In the genomic region with DNA sequence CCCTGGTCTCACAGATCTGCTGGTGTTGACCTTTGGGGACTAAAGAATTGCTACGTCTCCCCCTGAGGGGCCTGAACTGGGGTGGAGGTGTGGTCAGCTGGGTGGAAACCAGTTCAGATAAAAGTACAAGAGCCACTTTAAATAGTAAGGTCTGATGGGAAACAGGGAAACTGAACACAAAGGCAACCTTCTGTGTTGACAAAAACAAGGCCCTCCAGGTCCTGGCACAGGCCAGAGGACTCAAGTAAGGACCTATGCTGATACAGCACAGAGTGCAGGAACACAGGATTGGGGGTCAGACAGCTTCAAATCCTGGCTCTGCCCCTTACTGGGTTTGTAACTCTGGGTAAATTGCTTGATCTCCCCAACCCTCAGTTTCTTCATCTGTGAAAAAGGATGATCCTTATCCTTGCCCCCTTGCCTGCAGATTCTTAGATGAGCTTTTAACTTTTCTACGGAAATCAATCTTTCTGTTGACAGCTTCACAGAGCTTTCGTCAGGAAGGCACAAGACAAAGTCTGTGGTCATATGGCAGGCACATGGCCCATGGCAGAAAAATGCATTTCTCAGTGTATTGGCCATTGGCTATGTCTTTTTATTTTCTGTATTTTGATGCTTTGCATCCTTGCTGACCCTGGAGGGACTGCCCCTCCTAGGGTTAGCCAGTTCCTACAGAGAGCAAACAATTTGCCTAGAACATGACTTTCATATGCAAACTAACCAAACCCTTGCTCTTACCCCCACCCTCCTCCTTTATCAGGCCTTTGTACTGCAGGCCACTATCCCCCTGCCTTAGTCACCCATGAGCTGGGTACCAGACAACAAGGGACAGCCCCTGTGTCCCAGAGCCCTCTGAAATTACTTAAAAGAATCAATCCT, we compare ENCODE assay signal across 15 cellular contexts. TPM values are rescaled to one million over a fixed set of nuclear protein-coding genes. Genes with fewer than 3 reads are reported as not detected.
DNase-seq lines count a peak whose midpoint lies in the region; ATAC-seq and TF ChIP-seq lines count a peak whose summit lies in the region.
"Had no signal": no experiment of that assay in that cellular context is flagged by ENCODE, and none has a peak within 500 bp of the region (broad histone marks: within the 10 kb centered on the region; RNA-seq: fewer than 3 reads in every experiment).

No MANE protein-coding gene starts in this region.

- H2AFZ ChIP-seq in parathyroid adenoma, result peak overlapping the region; percentile 22
- H2AFZ ChIP-seq: PC-9 had no signal

- H3K27ac ChIP-seq in parathyroid adenoma, result no peak overlapping the region
- H3K27ac ChIP-seq: BLaER1 treated with 17β-estradiol and CSF1 and Interleukin-3, amounts not matched to agents 10 nM and 100 nM; PC-9 had no signal

- no peaks in the 10 kb centered on the region for H3K27me3 ChIP-seq in parathyroid adenoma (ENCODE audit: control insufficient read depth, insufficient read depth, low read length)
- H3K27me3 ChIP-seq: BLaER1 treated with 17β-estradiol and CSF1 and Interleukin-3, amounts not matched to agents 10 nM and 100 nM had no signal

- peaks cover 20% of the 10 kb centered on the region for H3K27me3 Mint-ChIP-seq in activated T-helper 17 cell treated with anti-CD3 and anti-CD28 coated beads, Interleukin-2, amount 50 U/mL, for 72 hours
- peaks cover 3% of the 10 kb centered on the region for H3K27me3 Mint-ChIP-seq in activated CD4-positive, alpha-beta memory T cell treated with anti-CD3 and anti-CD28 coated beads, Interleukin-2, amount 10 ng/mL, durations not matched to agents 7 days and 5 days

- no peaks in the 10 kb centered on the region for H3K36me3 Mint-ChIP-seq in activated T-helper 17 cell treated with anti-CD3 and anti-CD28 coated beads, Interleukin-2, amount 50 U/mL, for 72 hours (ENCODE audit: low read depth)
- H3K36me3 Mint-ChIP-seq in activated CD4-positive, alpha-beta memory T cell treated with anti-CD3 and anti-CD28 coated beads, Interleukin-2, amount 10 ng/mL, durations not matched to agents 7 days and 5 days (ENCODE audit: low read depth), result no peaks in the 10 kb centered on the region

- no peaks in the 10 kb centered on the region for H3K4me1 Mint-ChIP-seq in activated T-helper 17 cell treated with anti-CD3 and anti-CD28 coated beads, Interleukin-2, amount 50 U/mL, for 72 hours
- no peaks in the 10 kb centered on the region for H3K4me1 Mint-ChIP-seq in activated CD4-positive, alpha-beta memory T cell treated with anti-CD3 and anti-CD28 coated beads, Interleukin-2, amount 10 ng/mL, durations not matched to agents 7 days and 5 days

- H3K4me1 ChIP-seq in parathyroid adenoma, result peaks cover 19% of the 10 kb centered on the region

- H3K9me3 Mint-ChIP-seq in activated T-helper 17 cell treated with anti-CD3 and anti-CD28 coated beads, Interleukin-2, amount 50 U/mL, for 72 hours, result no peaks in the 10 kb centered on the region
- no peaks in the 10 kb centered on the region for H3K9me3 Mint-ChIP-seq in activated CD4-positive, alpha-beta memory T cell treated with anti-CD3 and anti-CD28 coated beads, Interleukin-2, amount 10 ng/mL, durations not matched to agents 7 days and 5 days

- intact Hi-C loops in left ventricle myocardium superior (cut with micrococcal nuclease), result no loop called here
- intact Hi-C loops in Right ventricle myocardium inferior (cut with DNase I), result no loop called here

- TF ChIP-seq CTCF in parathyroid adenoma (IDR thresholded peaks at IDR 0.05), result no peak

- H3K79me2 ChIP-seq in parathyroid adenoma, result no peaks in the 10 kb centered on the region

- ATAC-seq in left ventricle myocardium superior, result peak; percentile 52
- no peak for ATAC-seq in Right ventricle myocardium inferior
- ATAC-seq in activated T-helper 17 cell treated with anti-CD3 and anti-CD28 coated beads, Interleukin-2, amount 50 U/mL, for 72 hours (replicated peaks), result peak; percentile 19
- no peak for ATAC-seq in HG03097 (IDR thresholded peaks at IDR 0.05; ENCODE audit: low FRiP score, unreplicated experiment)

- CTCF ChIA-PET in activated CD4-positive, alpha-beta memory T cell treated with anti-CD3 and anti-CD28 coated beads, Interleukin-2, amount 10 ng/mL, durations not matched to agents 7 days and 5 days (lab: Charles Lee), result no interaction called here

- no peak overlapping the region for H3K9ac ChIP-seq in parathyroid adenoma
- H3K9ac ChIP-seq: BLaER1 treated with 17β-estradiol and CSF1 and Interleukin-3, amounts not matched to agents 10 nM and 100 nM; SK-N-SH had no signal

- H3K4me3 Mint-ChIP-seq in activated T-helper 17 cell treated with anti-CD3 and anti-CD28 coated beads, Interleukin-2, amount 50 U/mL, for 72 hours, result no peak overlapping the region
- no peak overlapping the region for H3K4me3 Mint-ChIP-seq in activated CD4-positive, alpha-beta memory T cell treated with anti-CD3 and anti-CD28 coated beads, Interleukin-2, amount 10 ng/mL, durations not matched to agents 7 days and 5 days

- H3K9me3 ChIP-seq in parathyroid adenoma (ENCODE audit: control insufficient read depth, low read length), result no peaks in the 10 kb centered on the region
- H3K9me3 ChIP-seq: SK-N-SH had no signal

- no peak overlapping the region for H3K4me2 ChIP-seq in parathyroid adenoma (ENCODE audit: low read length)
- H3K4me2 ChIP-seq: BLaER1 treated with 17β-estradiol and CSF1 and Interleukin-3, amounts not matched to agents 10 nM and 100 nM; PC-9; SK-N-SH had no signal

- H3K27ac Mint-ChIP-seq in activated T-helper 17 cell treated with anti-CD3 and anti-CD28 coated beads, Interleukin-2, amount 50 U/mL, for 72 hours, result no peak overlapping the region
- no peak overlapping the region for H3K27ac Mint-ChIP-seq in activated CD4-positive, alpha-beta memory T cell treated with anti-CD3 and anti-CD28 coated beads, Interleukin-2, amount 10 ng/mL, durations not matched to agents 7 days and 5 days

- peak; percentile 32 for DNase-seq in left ventricle myocardium superior
- DNase-seq in Right ventricle myocardium inferior (ENCODE audit: missing footprints), result no peak
- DNase-seq in foreskin melanocyte, result peak; percentile 56
- no peak for DNase-seq in NCI-H446 (lab: John Stamatoyannopoulos, UW)
- DNase-seq in activated CD4-positive, alpha-beta memory T cell treated with anti-CD3 and anti-CD28 coated beads, Interleukin-2, amount 10 ng/mL, durations not matched to agents 7 days and 5 days, result no peak
- DNase-seq: EL, HCEC 1CT, NCI-H187 treated with DMSO at 0.1 percent for 48 hours, NCI-H748 treated with DMSO at 0.1 percent for 48 hours, PC-9, SK-N-SH had no signal

- no peaks in the 10 kb centered on the region for H3K36me3 ChIP-seq in parathyroid adenoma (ENCODE audit: control insufficient read depth, insufficient read depth, low read length)
- H3K36me3 ChIP-seq: BLaER1 treated with 17β-estradiol and CSF1 and Interleukin-3, amounts not matched to agents 10 nM and 100 nM had no signal

- POLR2A ChIA-PET in activated CD4-positive, alpha-beta memory T cell treated with anti-CD3 and anti-CD28 coated beads, Interleukin-2, amount 10 ng/mL, durations not matched to agents 7 days and 5 days (lab: Charles Lee), result no interaction called here

- H3K4me3 ChIP-seq in parathyroid adenoma (ENCODE audit: low read depth, low read length), result no peak overlapping the region
- H3K4me3 ChIP-seq: BLaER1 treated with 17β-estradiol and CSF1 and Interleukin-3, amounts not matched to agents 10 nM and 100 nM; PC-9 had no signal

RNA-seq across cellular contexts. Expression of a gene that starts 24.4 kb away (rescaled TPM):
- not detected for total RNA-seq in left ventricle myocardium superior
- not detected for total RNA-seq in Right ventricle myocardium inferior
- not detected for total RNA-seq in activated T-helper 17 cell treated with anti-CD3 and anti-CD28 coated beads, Interleukin-2, amount 50 U/mL, for 72 hours
- not detected for total RNA-seq in activated CD4-positive, alpha-beta memory T cell treated with anti-CD3 and anti-CD28 coated beads, Interleukin-2, amount 10 ng/mL, durations not matched to agents 7 days and 5 days

RNA-seq across cellular contexts. Expression of a gene that starts 59.8 kb away (rescaled TPM):
- 4.2 TPM for total RNA-seq in left ventricle myocardium superior
- total RNA-seq in Right ventricle myocardium inferior, result 4.0 TPM
- total RNA-seq in activated T-helper 17 cell treated with anti-CD3 and anti-CD28 coated beads, Interleukin-2, amount 50 U/mL, for 72 hours, result 1 to 10 TPM in 1 of 2 donors, under 1 TPM in 1; 0.86 to 1.1 TPM
- 1 to 10 TPM; 1.1 TPM for total RNA-seq in activated CD4-positive, alpha-beta memory T cell treated with anti-CD3 and anti-CD28 coated beads, Interleukin-2, amount 10 ng/mL, durations not matched to agents 7 days and 5 days
- total RNA-seq: PC-9 had no signal

Comparison
In these comparisons a context has a peak if more than half of its experiments do, and no peak if none do; other contexts are left out.
1. ATAC-seq: peak in left ventricle myocardium superior (single experiment) and activated T-helper 17 cell treated with anti-CD3 and anti-CD28 coated beads, Interleukin-2, amount 50 U/mL, for 72 hours (single experiment); none in Right ventricle myocardium inferior (single experiment) and HG03097 (single experiment).
2. DNase-seq: peak in left ventricle myocardium superior (single experiment) and foreskin melanocyte (single experiment); none in Right ventricle myocardium inferior (single experiment), NCI-H446 (0 of 2) and activated CD4-positive, alpha-beta memory T cell treated with anti-CD3 and anti-CD28 coated beads, Interleukin-2, amount 10 ng/mL, durations not matched to agents 7 days and 5 days (single experiment).